Comparison of ENCODE assay signal across 2 cellular contexts in the genomic region with DNA sequence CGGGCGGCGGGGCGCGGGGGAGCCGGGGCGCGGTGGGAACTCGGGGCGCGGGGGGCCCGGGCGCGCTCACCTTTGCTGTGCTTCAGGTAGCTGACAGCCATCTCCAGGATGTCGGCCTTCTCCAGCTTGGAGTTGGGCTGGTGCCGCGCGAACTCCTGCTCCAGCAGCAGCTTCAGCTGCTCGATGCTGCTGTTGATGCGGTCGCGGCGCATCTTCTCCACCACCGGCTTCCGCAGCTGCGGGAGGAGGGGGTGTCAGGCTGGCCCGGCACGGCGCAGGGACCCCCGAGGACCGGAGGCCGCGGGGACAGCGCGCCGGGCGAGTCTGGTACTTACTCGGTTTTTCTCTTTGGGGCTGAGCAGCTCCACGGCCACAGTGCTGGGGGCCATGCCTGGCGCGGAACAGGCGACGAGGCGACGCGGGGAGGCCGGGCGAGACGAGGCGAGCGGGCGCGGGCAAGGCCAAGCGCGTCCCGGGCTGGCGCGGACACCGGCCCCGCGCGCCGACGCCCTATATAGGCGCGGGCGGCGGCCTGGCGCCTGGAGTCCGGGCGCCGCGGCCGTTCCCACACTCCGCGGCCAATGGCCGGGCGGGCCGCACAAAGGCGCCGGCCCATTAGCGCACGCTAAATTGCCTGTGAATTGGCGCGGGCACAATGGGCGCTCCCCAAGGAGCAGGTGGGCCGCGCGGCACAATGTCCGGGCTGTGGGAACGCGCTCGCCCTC.
TF ChIP-seq lines count a peak whose summit lies in the region.

A gene with protein sequence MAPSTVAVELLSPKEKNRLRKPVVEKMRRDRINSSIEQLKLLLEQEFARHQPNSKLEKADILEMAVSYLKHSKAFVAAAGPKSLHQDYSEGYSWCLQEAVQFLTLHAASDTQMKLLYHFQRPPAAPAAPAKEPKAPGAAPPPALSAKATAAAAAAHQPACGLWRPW (minus strand): TSS at position 488 of the 725 bp plus-strand sequence. CDS start 99 bp downstream, at position 389.

TF ChIP-seq in SK-N-SH, 30 proteins besides CTCF, POLR2A, EP300 and RAD21 (continued from another document):
- TF ChIP-seq, protein P1, sequence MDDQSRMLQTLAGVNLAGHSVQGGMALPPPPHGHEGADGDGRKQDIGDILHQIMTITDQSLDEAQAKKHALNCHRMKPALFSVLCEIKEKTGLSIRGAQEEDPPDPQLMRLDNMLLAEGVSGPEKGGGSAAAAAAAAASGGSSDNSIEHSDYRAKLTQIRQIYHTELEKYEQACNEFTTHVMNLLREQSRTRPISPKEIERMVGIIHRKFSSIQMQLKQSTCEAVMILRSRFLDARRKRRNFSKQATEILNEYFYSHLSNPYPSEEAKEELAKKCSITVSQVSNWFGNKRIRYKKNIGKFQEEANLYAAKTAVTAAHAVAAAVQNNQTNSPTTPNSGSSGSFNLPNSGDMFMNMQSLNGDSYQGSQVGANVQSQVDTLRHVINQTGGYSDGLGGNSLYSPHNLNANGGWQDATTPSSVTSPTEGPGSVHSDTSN (IDR thresholded peaks at IDR 0.05): no peak
- TF ChIP-seq RXRA (IDR thresholded peaks at IDR 0.05; ENCODE audit: borderline replicate concordance, low read depth) (no peak), POLR2AphosphoS5 (IDR thresholded peaks at IDR 0.05; ENCODE audit: low read depth, low read length) (no peak), MXI1 (IDR thresholded peaks at IDR 0.05; ENCODE audit: low read depth, low read length) (no peak)
- TF ChIP-seq, protein P2, sequence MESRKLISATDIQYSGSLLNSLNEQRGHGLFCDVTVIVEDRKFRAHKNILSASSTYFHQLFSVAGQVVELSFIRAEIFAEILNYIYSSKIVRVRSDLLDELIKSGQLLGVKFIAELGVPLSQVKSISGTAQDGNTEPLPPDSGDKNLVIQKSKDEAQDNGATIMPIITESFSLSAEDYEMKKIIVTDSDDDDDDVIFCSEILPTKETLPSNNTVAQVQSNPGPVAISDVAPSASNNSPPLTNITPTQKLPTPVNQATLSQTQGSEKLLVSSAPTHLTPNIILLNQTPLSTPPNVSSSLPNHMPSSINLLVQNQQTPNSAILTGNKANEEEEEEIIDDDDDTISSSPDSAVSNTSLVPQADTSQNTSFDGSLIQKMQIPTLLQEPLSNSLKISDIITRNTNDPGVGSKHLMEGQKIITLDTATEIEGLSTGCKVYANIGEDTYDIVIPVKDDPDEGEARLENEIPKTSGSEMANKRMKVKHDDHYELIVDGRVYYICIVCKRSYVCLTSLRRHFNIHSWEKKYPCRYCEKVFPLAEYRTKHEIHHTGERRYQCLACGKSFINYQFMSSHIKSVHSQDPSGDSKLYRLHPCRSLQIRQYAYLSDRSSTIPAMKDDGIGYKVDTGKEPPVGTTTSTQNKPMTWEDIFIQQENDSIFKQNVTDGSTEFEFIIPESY (IDR thresholded peaks at IDR 0.05; ENCODE audit: borderline replicate concordance, low read depth): no peak
- TF ChIP-seq, protein P3, sequence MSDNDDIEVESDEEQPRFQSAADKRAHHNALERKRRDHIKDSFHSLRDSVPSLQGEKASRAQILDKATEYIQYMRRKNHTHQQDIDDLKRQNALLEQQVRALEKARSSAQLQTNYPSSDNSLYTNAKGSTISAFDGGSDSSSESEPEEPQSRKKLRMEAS (IDR thresholded peaks at IDR 0.05; ENCODE audit: low read depth): no peak
- TF ChIP-seq, protein P4, sequence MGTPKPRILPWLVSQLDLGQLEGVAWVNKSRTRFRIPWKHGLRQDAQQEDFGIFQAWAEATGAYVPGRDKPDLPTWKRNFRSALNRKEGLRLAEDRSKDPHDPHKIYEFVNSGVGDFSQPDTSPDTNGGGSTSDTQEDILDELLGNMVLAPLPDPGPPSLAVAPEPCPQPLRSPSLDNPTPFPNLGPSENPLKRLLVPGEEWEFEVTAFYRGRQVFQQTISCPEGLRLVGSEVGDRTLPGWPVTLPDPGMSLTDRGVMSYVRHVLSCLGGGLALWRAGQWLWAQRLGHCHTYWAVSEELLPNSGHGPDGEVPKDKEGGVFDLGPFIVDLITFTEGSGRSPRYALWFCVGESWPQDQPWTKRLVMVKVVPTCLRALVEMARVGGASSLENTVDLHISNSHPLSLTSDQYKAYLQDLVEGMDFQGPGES (IDR thresholded peaks at IDR 0.05; ENCODE audit: low read depth, low read length): no peak

TF ChIP-seq in SK-N-SH treated with all-trans-retinoic acid at 6 μM for 48 hours, 23 proteins besides CTCF, POLR2A, EP300 and RAD21 (continued from another document):
- TF ChIP-seq, protein P5, sequence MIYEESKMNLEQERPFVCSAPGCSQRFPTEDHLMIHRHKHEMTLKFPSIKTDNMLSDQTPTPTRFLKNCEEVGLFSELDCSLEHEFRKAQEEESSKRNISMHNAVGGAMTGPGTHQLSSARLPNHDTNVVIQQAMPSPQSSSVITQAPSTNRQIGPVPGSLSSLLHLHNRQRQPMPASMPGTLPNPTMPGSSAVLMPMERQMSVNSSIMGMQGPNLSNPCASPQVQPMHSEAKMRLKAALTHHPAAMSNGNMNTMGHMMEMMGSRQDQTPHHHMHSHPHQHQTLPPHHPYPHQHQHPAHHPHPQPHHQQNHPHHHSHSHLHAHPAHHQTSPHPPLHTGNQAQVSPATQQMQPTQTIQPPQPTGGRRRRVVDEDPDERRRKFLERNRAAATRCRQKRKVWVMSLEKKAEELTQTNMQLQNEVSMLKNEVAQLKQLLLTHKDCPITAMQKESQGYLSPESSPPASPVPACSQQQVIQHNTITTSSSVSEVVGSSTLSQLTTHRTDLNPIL (CRISPR knock-in tag; IDR thresholded peaks at IDR 0.05; ENCODE audit: low read depth): no peak
- TF ChIP-seq, protein P6, sequence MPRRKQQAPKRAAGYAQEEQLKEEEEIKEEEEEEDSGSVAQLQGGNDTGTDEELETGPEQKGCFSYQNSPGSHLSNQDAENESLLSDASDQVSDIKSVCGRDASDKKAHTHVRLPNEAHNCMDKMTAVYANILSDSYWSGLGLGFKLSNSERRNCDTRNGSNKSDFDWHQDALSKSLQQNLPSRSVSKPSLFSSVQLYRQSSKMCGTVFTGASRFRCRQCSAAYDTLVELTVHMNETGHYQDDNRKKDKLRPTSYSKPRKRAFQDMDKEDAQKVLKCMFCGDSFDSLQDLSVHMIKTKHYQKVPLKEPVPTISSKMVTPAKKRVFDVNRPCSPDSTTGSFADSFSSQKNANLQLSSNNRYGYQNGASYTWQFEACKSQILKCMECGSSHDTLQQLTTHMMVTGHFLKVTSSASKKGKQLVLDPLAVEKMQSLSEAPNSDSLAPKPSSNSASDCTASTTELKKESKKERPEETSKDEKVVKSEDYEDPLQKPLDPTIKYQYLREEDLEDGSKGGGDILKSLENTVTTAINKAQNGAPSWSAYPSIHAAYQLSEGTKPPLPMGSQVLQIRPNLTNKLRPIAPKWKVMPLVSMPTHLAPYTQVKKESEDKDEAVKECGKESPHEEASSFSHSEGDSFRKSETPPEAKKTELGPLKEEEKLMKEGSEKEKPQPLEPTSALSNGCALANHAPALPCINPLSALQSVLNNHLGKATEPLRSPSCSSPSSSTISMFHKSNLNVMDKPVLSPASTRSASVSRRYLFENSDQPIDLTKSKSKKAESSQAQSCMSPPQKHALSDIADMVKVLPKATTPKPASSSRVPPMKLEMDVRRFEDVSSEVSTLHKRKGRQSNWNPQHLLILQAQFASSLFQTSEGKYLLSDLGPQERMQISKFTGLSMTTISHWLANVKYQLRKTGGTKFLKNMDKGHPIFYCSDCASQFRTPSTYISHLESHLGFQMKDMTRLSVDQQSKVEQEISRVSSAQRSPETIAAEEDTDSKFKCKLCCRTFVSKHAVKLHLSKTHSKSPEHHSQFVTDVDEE (CRISPR knock-in tag; IDR thresholded peaks at IDR 0.05): no peak
